In the genomic region with DNA sequence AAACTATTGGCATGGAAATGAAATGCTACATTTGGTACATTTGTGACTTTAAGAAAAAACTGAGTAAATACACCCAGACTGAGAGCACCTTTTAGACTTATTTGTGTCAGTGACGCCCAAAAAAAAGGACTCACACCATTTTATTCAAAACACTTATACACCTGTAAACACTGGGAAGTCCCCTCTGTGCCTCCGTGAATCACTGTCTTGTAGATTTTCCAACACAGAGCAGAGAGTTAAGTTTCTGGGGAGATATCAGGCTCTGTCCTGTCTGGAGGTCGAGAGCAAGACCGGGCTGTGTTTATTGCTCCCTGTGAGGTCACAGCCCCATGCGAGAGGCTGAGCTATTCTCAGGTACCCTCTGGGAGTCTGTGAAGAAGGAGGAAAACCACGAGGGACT, we compare ENCODE assay signal across 22 cellular contexts.
DNase-seq lines count a peak whose midpoint lies in the region; ATAC-seq and TF ChIP-seq lines count a peak whose summit lies in the region.
"Had no signal": no experiment of that assay in that cellular context is flagged by ENCODE, and none has a peak within 500 bp of the region (broad histone marks: within the 10 kb centered on the region; RNA-seq: fewer than 3 reads in every experiment).

No MANE protein-coding gene starts in this region.

- CTCF ChIA-PET in activated naive CD4-positive, alpha-beta T cell treated with anti-CD3 and anti-CD28 coated beads for 36 hours (lab: Charles Lee): no interaction called here
- CTCF ChIA-PET in activated B cell treated with CpG ODN at 0.5 μM for 24 hours (lab: Charles Lee): interaction anchor here (1.2 to 3.4 kb wide), 3 partner anchors 64 to 70 kb away, joined by 3 to 16 read pairs (median 3); no protein-coding TSS in a partner anchor

- H3K4me3 ChIP-seq in right lobe of liver: no peak overlapping the region
- H3K4me3 ChIP-seq: dorsolateral prefrontal cortex, GM23248, K562, right atrium auricular region had no signal

- H3K36me3 Mint-ChIP-seq in activated naive CD4-positive, alpha-beta T cell treated with anti-CD3 and anti-CD28 coated beads, Interleukin-2, amount 50 U/mL, for 24 hours: no peaks in the 10 kb centered on the region
- H3K36me3 Mint-ChIP-seq in activated naive CD4-positive, alpha-beta T cell treated with anti-CD3 and anti-CD28 coated beads for 36 hours (ENCODE audit: low read depth): no peaks in the 10 kb centered on the region
- H3K36me3 Mint-ChIP-seq in activated B cell treated with CpG ODN at 0.5 μM for 24 hours (ENCODE audit: low read depth): peaks cover 95% of the 10 kb centered on the region
- H3K36me3 Mint-ChIP-seq in endothelial cell (ENCODE audit: low read depth, unreplicated experiment): peaks cover 9% of the 10 kb centered on the region
- H3K36me3 Mint-ChIP-seq: CD4-positive, alpha-beta memory T cell; WTC11 had no signal

- TF ChIP-seq POLR2A in right lobe of liver (IDR thresholded peaks at IDR 0.05): no peak

- no peak for TF ChIP-seq CTCF in activated B cell treated with CpG ODN at 0.5 μM for 24 hours (IDR thresholded peaks at IDR 0.05)
- no peak for TF ChIP-seq CTCF in right lobe of liver (IDR thresholded peaks at IDR 0.05)
- TF ChIP-seq CTCF in endothelial cell (IDR thresholded peaks at IDR 0.05; ENCODE audit: unreplicated experiment): no peak

- no peak for DNase-seq in activated naive CD4-positive, alpha-beta T cell treated with anti-CD3 and anti-CD28 coated beads for 36 hours
- no peak for DNase-seq in activated B cell treated with CpG ODN at 0.5 μM for 24 hours
- DNase-seq in right lobe of liver: no peak
- DNase-seq in kidney glomerular epithelial cell (lab: John Stamatoyannopoulos, UW): no peak
- no peak for DNase-seq in posterior cingulate gyrus
- no peak for DNase-seq in GDM1 (lab: John Stamatoyannopoulos, UW)
- no peak for DNase-seq in endothelial cell (ENCODE audit: low spot score)
- DNase-seq: caudate nucleus; CD4-positive, alpha-beta memory T cell; dorsolateral prefrontal cortex; GM23248; NCI-H146; NCI-H2171; NCI-H69; occipital lobe; SIG-M5; stimulated activated CD8-positive, alpha-beta memory T cell treated with anti-CD3 and anti-CD28 coated beads, Interleukin-4, amount 100 ng/mL, for 48 hours had no signal

- peak overlapping the region; percentile 60 to 90 (median 80) for H3K27ac ChIP-seq in right lobe of liver
- H3K27ac ChIP-seq: dorsolateral prefrontal cortex, epithelial cell of prostate, GM23248, right atrium auricular region had no signal

- no peak overlapping the region for H3K4me3 Mint-ChIP-seq in activated naive CD4-positive, alpha-beta T cell treated with anti-CD3 and anti-CD28 coated beads, Interleukin-2, amount 50 U/mL, for 24 hours
- H3K4me3 Mint-ChIP-seq in activated naive CD4-positive, alpha-beta T cell treated with anti-CD3 and anti-CD28 coated beads for 36 hours: no peak overlapping the region
- peak overlapping the region; percentile 53 for H3K4me3 Mint-ChIP-seq in activated B cell treated with CpG ODN at 0.5 μM for 24 hours
- no peak overlapping the region for H3K4me3 Mint-ChIP-seq in endothelial cell (ENCODE audit: unreplicated experiment)
- H3K4me3 Mint-ChIP-seq: WTC11 had no signal

- peak overlapping the region; percentile 14 for H3K27ac Mint-ChIP-seq in activated naive CD4-positive, alpha-beta T cell treated with anti-CD3 and anti-CD28 coated beads, Interleukin-2, amount 50 U/mL, for 24 hours
- H3K27ac Mint-ChIP-seq in activated naive CD4-positive, alpha-beta T cell treated with anti-CD3 and anti-CD28 coated beads for 36 hours: no peak overlapping the region
- H3K27ac Mint-ChIP-seq in activated B cell treated with CpG ODN at 0.5 μM for 24 hours: peak overlapping the region; percentile 93
- no peak overlapping the region for H3K27ac Mint-ChIP-seq in endothelial cell (ENCODE audit: unreplicated experiment)
- H3K27ac Mint-ChIP-seq: WTC11 had no signal

- peaks cover 0 to 53% (median 14%) of the 10 kb centered on the region in 4 donors for H3K4me1 ChIP-seq in right lobe of liver
- H3K4me1 ChIP-seq: right atrium auricular region had no signal

- H3K9me3 Mint-ChIP-seq in activated naive CD4-positive, alpha-beta T cell treated with anti-CD3 and anti-CD28 coated beads, Interleukin-2, amount 50 U/mL, for 24 hours: no peaks in the 10 kb centered on the region
- H3K9me3 Mint-ChIP-seq in activated naive CD4-positive, alpha-beta T cell treated with anti-CD3 and anti-CD28 coated beads for 36 hours: no peaks in the 10 kb centered on the region
- H3K9me3 Mint-ChIP-seq in activated B cell treated with CpG ODN at 0.5 μM for 24 hours (no peaks in the 10 kb centered on the region), endothelial cell (ENCODE audit: unreplicated experiment) (no peaks in the 10 kb centered on the region)
- H3K9me3 Mint-ChIP-seq: WTC11 had no signal

- POLR2A ChIA-PET in activated B cell treated with CpG ODN at 0.5 μM for 24 hours (lab: Charles Lee): interaction anchor here (1.0 to 2.1 kb wide), 3 partner anchors 26 to 70 kb away, joined by 4 to 9 read pairs (median 8); no protein-coding TSS in a partner anchor

- peaks cover 6 to 49% (median 11%) of the 10 kb centered on the region in 4 donors for H3K36me3 ChIP-seq in right lobe of liver
- H3K36me3 ChIP-seq: right atrium auricular region had no signal

- H3K27me3 ChIP-seq in right lobe of liver: no peaks in the 10 kb centered on the region
- H3K27me3 ChIP-seq: right atrium auricular region had no signal

- 41% methylated on average over 6 of the region's 6 CpGs for WGBS in right lobe of liver (ENCODE audit: insufficient coverage, low coverage, low lambda C conversion rate, missing lambda C conversion rate)

- no peaks in the 10 kb centered on the region for H3K9me3 ChIP-seq in right lobe of liver
- H3K9me3 ChIP-seq: right atrium auricular region had no signal

- ATAC-seq in activated B cell treated with CpG ODN at 0.5 μM for 24 hours (ENCODE audit: low read depth): no peak
- ATAC-seq in right lobe of liver: peak in 3 of 4 donors; percentile 0 to 4 (median 2)
- ATAC-seq: K562, WTC11 had no signal

- H3K27me3 Mint-ChIP-seq in activated naive CD4-positive, alpha-beta T cell treated with anti-CD3 and anti-CD28 coated beads, Interleukin-2, amount 50 U/mL, for 24 hours: no peaks in the 10 kb centered on the region
- H3K27me3 Mint-ChIP-seq in activated naive CD4-positive, alpha-beta T cell treated with anti-CD3 and anti-CD28 coated beads for 36 hours (ENCODE audit: low read depth): no peaks in the 10 kb centered on the region
- H3K27me3 Mint-ChIP-seq in activated B cell treated with CpG ODN at 0.5 μM for 24 hours (no peaks in the 10 kb centered on the region), endothelial cell (ENCODE audit: unreplicated experiment) (peaks cover 5% of the 10 kb centered on the region)
- H3K27me3 Mint-ChIP-seq: CD4-positive, alpha-beta memory T cell had no signal

- peaks cover 23% of the 10 kb centered on the region for H3K4me1 Mint-ChIP-seq in activated naive CD4-positive, alpha-beta T cell treated with anti-CD3 and anti-CD28 coated beads, Interleukin-2, amount 50 U/mL, for 24 hours
- peaks cover 36% of the 10 kb centered on the region for H3K4me1 Mint-ChIP-seq in activated naive CD4-positive, alpha-beta T cell treated with anti-CD3 and anti-CD28 coated beads for 36 hours (ENCODE audit: low read depth)
- peaks cover 89% of the 10 kb centered on the region for H3K4me1 Mint-ChIP-seq in activated B cell treated with CpG ODN at 0.5 μM for 24 hours
- H3K4me1 Mint-ChIP-seq in endothelial cell (ENCODE audit: unreplicated experiment): no peaks in the 10 kb centered on the region
- H3K4me1 Mint-ChIP-seq: WTC11 had no signal

- intact Hi-C loops in activated naive CD4-positive, alpha-beta T cell treated with anti-CD3 and anti-CD28 coated beads for 36 hours (cut with micrococcal nuclease): no loop called here
- intact Hi-C loops in activated B cell treated with CpG ODN at 0.5 μM for 24 hours (cut with micrococcal nuclease): no loop called here
- intact Hi-C loops in right lobe of liver (cut with DNase I): no loop called here
- intact Hi-C loops in posterior cingulate gyrus (cut with DNase I): no loop called here

Comparison
In these comparisons a context has a peak if more than half of its experiments do, and no peak if none do; other contexts are left out.
1. H3K27ac Mint-ChIP-seq: peak in activated naive CD4-positive, alpha-beta T cell treated with anti-CD3 and anti-CD28 coated beads, Interleukin-2, amount 50 U/mL, for 24 hours (single experiment) and activated B cell treated with CpG ODN at 0.5 μM for 24 hours (single experiment); none in activated naive CD4-positive, alpha-beta T cell treated with anti-CD3 and anti-CD28 coated beads for 36 hours (single experiment) and endothelial cell (single experiment).